In the genomic region with DNA sequence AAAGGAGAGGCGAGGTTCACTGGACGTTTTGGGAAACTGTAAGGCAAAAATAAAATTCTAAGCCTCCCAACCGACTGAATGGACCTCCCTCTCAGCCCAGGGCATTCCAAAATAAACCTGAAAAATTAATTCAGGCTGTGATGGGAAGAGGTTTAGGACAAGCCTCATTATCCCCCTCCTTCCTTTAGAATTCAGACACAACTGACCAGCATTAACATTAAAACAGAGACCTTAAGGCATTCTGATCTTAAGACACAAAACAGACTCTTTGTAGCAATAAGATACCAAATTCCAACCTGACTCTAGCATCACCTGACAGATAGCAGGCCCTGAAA, we compare ENCODE assay signal across 12 cellular contexts. TPM values are rescaled to one million over a fixed set of nuclear protein-coding genes. Genes with fewer than 3 reads are reported as not detected.
DNase-seq lines count a peak whose midpoint lies in the region; ATAC-seq and TF ChIP-seq lines count a peak whose summit lies in the region.
"Had no signal": no experiment of that assay in that cellular context is flagged by ENCODE, and none has a peak within 500 bp of the region (broad histone marks: within the 10 kb centered on the region; RNA-seq: fewer than 3 reads in every experiment).

No MANE protein-coding gene starts in this region.

- H3K9ac ChIP-seq in trophoblast cell (ENCODE audit: low read length) = no peak overlapping the region

- H3K4me1 Mint-ChIP-seq in chondrocyte (ENCODE audit: low read depth) (peaks cover 9% of the 10 kb centered on the region), mesothelial cell of epicardium (peaks cover 5% of the 10 kb centered on the region)
- H3K4me1 Mint-ChIP-seq: immature natural killer cell had no signal

- WGBS in heart left ventricle, 4 donors = 22 to 34% (median 30%) methylated on average over 3 of the region's 3 CpGs
- WGBS in trophoblast cell (ENCODE audit: extremely low coverage, insufficient coverage, insufficient read length) = no CpG with 5 or more reads among the region's 3 CpGs

- peak overlapping the region in 9 of 12 donors; percentile 50 to 85 (median 63) for H3K4me3 ChIP-seq in heart left ventricle
- peak overlapping the region; percentile 55 for H3K4me3 ChIP-seq in upper lobe of right lung
- H3K4me3 ChIP-seq in trophoblast cell (ENCODE audit: low read depth, low read length) = no peak overlapping the region
- H3K4me3 ChIP-seq: SK-N-MC had no signal

- H3K27ac Mint-ChIP-seq in chondrocyte (ENCODE audit: unreplicated experiment) (no peak overlapping the region), mesothelial cell of epicardium (no peak overlapping the region)
- H3K27ac Mint-ChIP-seq: immature natural killer cell had no signal

- H3K27ac ChIP-seq in heart left ventricle (peak overlapping the region in 6 of 12 donors; percentile 64 to 90 (median 74)), upper lobe of right lung (no peak overlapping the region), trophoblast cell (ENCODE audit: low read depth, low read length) (no peak overlapping the region)
- H3K27ac ChIP-seq: SK-N-MC had no signal

- H3K23ac ChIP-seq in trophoblast cell (ENCODE audit: low read length) = no peak overlapping the region

- ATAC-seq in heart left ventricle (no peak), upper lobe of right lung (no peak)

- peaks cover 0 to 11% (median 8%) of the 10 kb centered on the region in 12 donors for H3K9me3 ChIP-seq in heart left ventricle
- no peaks in the 10 kb centered on the region for H3K9me3 ChIP-seq in upper lobe of right lung
- H3K9me3 ChIP-seq in trophoblast cell (ENCODE audit: insufficient read depth, low read depth, low read length) = peaks cover 5% of the 10 kb centered on the region
- H3K9me3 ChIP-seq: thyroid gland had no signal

- TF ChIP-seq CTCF in heart left ventricle (IDR thresholded peaks at IDR 0.05) (no peak), chondrocyte (IDR thresholded peaks at IDR 0.05) (no peak), mesothelial cell of epicardium (IDR thresholded peaks at IDR 0.05; ENCODE audit: unreplicated experiment) (no peak), upper lobe of right lung (IDR thresholded peaks at IDR 0.05) (no peak)

- H2BK5ac ChIP-seq in trophoblast cell (ENCODE audit: low read depth, low read length, poor library complexity) = no peak overlapping the region

- H3K79me1 ChIP-seq in trophoblast cell (ENCODE audit: low read length) = no peaks in the 10 kb centered on the region

- H3K27me3 ChIP-seq in heart left ventricle (peaks cover 0 to 8% (median 0%) of the 10 kb centered on the region in 9 donors), upper lobe of right lung (no peaks in the 10 kb centered on the region), trophoblast cell (ENCODE audit: insufficient read depth, low read length) (no peaks in the 10 kb centered on the region)
- H3K27me3 ChIP-seq: thyroid gland had no signal

- H2BK12ac ChIP-seq in trophoblast cell (ENCODE audit: low read length) = no peak overlapping the region

- H2BK120ac ChIP-seq in trophoblast cell (ENCODE audit: insufficient read depth, low read length, poor library complexity) = no peak overlapping the region

- H3K18ac ChIP-seq in trophoblast cell (ENCODE audit: low read length) = no peak overlapping the region

- no peak overlapping the region for H3K4me2 ChIP-seq in trophoblast cell (ENCODE audit: low read length)

- DNase-seq in heart left ventricle = no peak
- no peak for DNase-seq in cardiac septum (ENCODE audit: low spot score)
- no peak for DNase-seq in chondrocyte (ENCODE audit: low spot score)
- no peak for DNase-seq in mesothelial cell of epicardium (ENCODE audit: low spot score in 2 of 2, unreplicated experiment in 2 of 2)
- no peak for DNase-seq in upper lobe of right lung
- no peak for DNase-seq in inferior parietal cortex (ENCODE audit: extremely low spot score)
- DNase-seq in hippocampal formation (lab: John Stamatoyannopoulos, UW) = no peak
- DNase-seq in trophoblast cell = no peak
- DNase-seq: GDM1, immature natural killer cell had no signal

- peaks cover 0 to 9% (median 0%) of the 10 kb centered on the region in 9 donors for H3K36me3 ChIP-seq in heart left ventricle
- H3K36me3 ChIP-seq in upper lobe of right lung = no peaks in the 10 kb centered on the region
- no peaks in the 10 kb centered on the region for H3K36me3 ChIP-seq in trophoblast cell (ENCODE audit: control insufficient read depth in 1 of 2, insufficient read depth in 2 of 2, low read length in 2 of 2)
- H3K36me3 ChIP-seq: thyroid gland had no signal

- intact Hi-C loops in heart left ventricle (cut with DNase I) = loop anchor here in 7 of 10 donors (10.0 kb wide), 4 partner anchors 212 to 402 kb away; no protein-coding TSS in a partner anchor
- intact Hi-C loops in cardiac septum (cut with DNase I) = loop anchor here (10.0 kb wide), 1 partner anchor 402 kb away; no protein-coding TSS in a partner anchor
- intact Hi-C loops in upper lobe of right lung (cut with DNase I) = no loop called here

- H3K79me2 ChIP-seq in trophoblast cell (ENCODE audit: control insufficient read depth, insufficient read depth, low read length, poor library complexity) = no peaks in the 10 kb centered on the region

- H3K4ac ChIP-seq in trophoblast cell (ENCODE audit: low read depth, low read length) = no peak overlapping the region

- no peak overlapping the region for H2AK5ac ChIP-seq in trophoblast cell (ENCODE audit: low read length)

- H4K91ac ChIP-seq in trophoblast cell (ENCODE audit: low read depth, low read length) = no peak overlapping the region

- H3K36me3 Mint-ChIP-seq in chondrocyte (ENCODE audit: low read depth) (no peaks in the 10 kb centered on the region), mesothelial cell of epicardium (no peaks in the 10 kb centered on the region)
- H3K36me3 Mint-ChIP-seq: immature natural killer cell had no signal

- H3K4me1 ChIP-seq in heart left ventricle (peaks cover 0 to 47% (median 22%) of the 10 kb centered on the region in 12 donors), upper lobe of right lung (peaks cover 15% of the 10 kb centered on the region), trophoblast cell (ENCODE audit: control insufficient read depth in 1 of 2, insufficient read depth in 2 of 2, low read length in 2 of 2) (peaks cover 0 to 7% of the 10 kb centered on the region in 2 experiments)

- H3K14ac ChIP-seq in trophoblast cell (ENCODE audit: low read length) = no peak overlapping the region

- H3K4me3 Mint-ChIP-seq in chondrocyte (ENCODE audit: unreplicated experiment) (peak overlapping the region; percentile 78), mesothelial cell of epicardium (peak overlapping the region; percentile 50)

- H3K9me3 Mint-ChIP-seq in chondrocyte (ENCODE audit: low read depth) (peaks cover 3% of the 10 kb centered on the region), mesothelial cell of epicardium (peaks cover 6% of the 10 kb centered on the region)

- no peak for TF ChIP-seq POLR2A in heart left ventricle (IDR thresholded peaks at IDR 0.05)

- H2AFZ ChIP-seq in trophoblast cell (ENCODE audit: insufficient read depth, low read length, poor library complexity) = no peak overlapping the region

- no peak overlapping the region for H4K8ac ChIP-seq in trophoblast cell (ENCODE audit: low read depth, low read length)

- no peak overlapping the region for H4K12ac ChIP-seq in trophoblast cell (ENCODE audit: low read depth, low read length)

- H3K27me3 Mint-ChIP-seq in chondrocyte (ENCODE audit: low read depth) = no peaks in the 10 kb centered on the region
- H3K27me3 Mint-ChIP-seq in mesothelial cell of epicardium (ENCODE audit: low read depth) = no peaks in the 10 kb centered on the region

RNA-seq across cellular contexts. Expression of gene LDHD, which starts 0.3 kb away (rescaled TPM):
- total RNA-seq in heart left ventricle = 100 to 1,000 TPM in 3 of 9 donors, 10 to 100 TPM in 6; 56.4 to 185 (median 90.6) TPM
- polyA plus RNA-seq in heart left ventricle = 100 to 1,000 TPM in 1 of 2 donors, 10 to 100 TPM in 1; 49.0 to 104 TPM
- 89.3 TPM for total RNA-seq in cardiac septum
- 2.3 to 2.7 TPM (median 2.6 TPM) in 3 replicates for total RNA-seq in chondrocyte
- total RNA-seq in mesothelial cell of epicardium = 0.65 to 0.86 TPM (median 0.66 TPM) in 3 replicates
- 10.7 TPM for total RNA-seq in upper lobe of right lung
- polyA plus RNA-seq in trophoblast cell (2013) = 0.08 and 0.15 TPM in 2 replicates

RNA-seq across cellular contexts. Expression of gene ZFP1, which starts 31.4 kb away (rescaled TPM):
- 10 to 100 TPM in 1 of 9 donors, 1 to 10 TPM in 8; 3.8 to 10.7 (median 6.2) TPM for total RNA-seq in heart left ventricle
- 1 to 10 TPM; 3.1 to 5.5 TPM for polyA plus RNA-seq in heart left ventricle
- 10.5 TPM for total RNA-seq in cardiac septum
- 11.4 to 15.3 TPM (median 14.1 TPM) in 3 replicates for total RNA-seq in chondrocyte
- 21.8 to 22.3 TPM (median 21.8 TPM) in 3 replicates for total RNA-seq in mesothelial cell of epicardium
- total RNA-seq in upper lobe of right lung = 9.8 TPM
- polyA plus RNA-seq in trophoblast cell (2013) = 8.6 and 8.7 TPM in 2 replicates
